In the genomic region with DNA sequence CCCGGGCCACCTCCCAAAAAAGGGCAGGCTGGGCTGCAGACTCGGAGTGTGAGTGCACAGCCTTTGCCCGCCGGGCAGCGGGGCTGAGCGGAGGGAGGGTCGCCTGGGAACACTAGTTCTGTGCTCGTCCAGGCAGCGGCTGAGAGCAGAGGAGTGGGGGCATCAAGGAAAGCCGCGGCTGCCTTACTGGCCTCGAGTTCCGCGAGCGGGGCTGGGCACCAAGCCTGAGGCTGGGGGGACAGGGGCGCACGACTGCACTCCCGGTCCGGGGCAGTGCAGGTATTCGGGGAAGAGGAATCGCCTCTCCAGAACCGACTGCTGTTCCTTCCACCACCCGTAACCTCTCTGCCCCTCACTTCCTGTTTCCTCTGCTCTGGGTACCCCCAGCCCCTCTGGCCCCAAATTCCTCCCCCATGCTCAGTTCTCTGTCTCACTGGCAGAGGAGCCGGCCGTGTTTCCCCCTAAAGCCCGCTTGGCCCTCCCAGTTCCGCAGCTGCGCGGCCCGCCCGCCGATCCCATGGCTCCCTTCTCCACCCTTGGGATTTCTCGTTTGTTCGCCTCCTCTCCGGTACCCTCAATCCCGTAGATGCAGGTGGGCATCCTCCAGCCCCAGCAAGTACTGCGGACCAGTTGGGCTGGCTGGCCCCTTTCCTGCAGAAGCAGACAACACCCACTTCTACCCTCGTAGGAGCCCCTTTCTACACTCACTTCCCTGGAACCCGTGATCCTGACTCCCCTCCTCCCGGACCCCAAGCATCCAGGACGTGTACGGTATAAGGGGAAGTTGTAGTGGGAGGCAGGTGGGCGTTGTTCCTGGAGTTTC, we compare ENCODE assay signal across 8 cellular contexts. TPM values are rescaled to one million over a fixed set of nuclear protein-coding genes. Genes with fewer than 3 reads are reported as not detected.
DNase-seq lines count a peak whose midpoint lies in the region; ATAC-seq lines count a peak whose summit lies in the region.

No MANE protein-coding gene starts in this region.

- peak overlapping the region; percentile 54 for H3K9ac ChIP-seq in ES-I3 (ENCODE audit: low read depth, low read length)

- peaks cover 19% of the 10 kb centered on the region for H3K4me1 ChIP-seq in ES-I3 (ENCODE audit: insufficient read depth, low read length)
- peaks cover 30% of the 10 kb centered on the region for H3K4me1 ChIP-seq in ectodermal cell (ENCODE audit: control insufficient read depth, insufficient read depth, low read length)
- H3K4me1 ChIP-seq in mesodermal cell (ENCODE audit: control insufficient read depth, insufficient read depth, low read length, poor library complexity, severe bottlenecking) = peaks cover 15% of the 10 kb centered on the region
- no peaks in the 10 kb centered on the region for H3K4me1 ChIP-seq in aorta (ENCODE audit: control insufficient read depth in 1 of 2, insufficient read depth in 2 of 2, low read length in 2 of 2)

- intact Hi-C loops in aorta (cut with DNase I) = loop anchor here in 1 of 2 donors (2.0 kb wide), 1 partner anchor 35 kb away; no protein-coding TSS in a partner anchor

- H3K36me3 ChIP-seq in ES-I3 (ENCODE audit: insufficient read depth, low read length) (no peaks in the 10 kb centered on the region), ectodermal cell (ENCODE audit: control insufficient read depth, insufficient read depth, low read length) (peaks cover 23% of the 10 kb centered on the region), mesodermal cell (ENCODE audit: control insufficient read depth, insufficient read depth, low read length) (peaks cover 28% of the 10 kb centered on the region), aorta (ENCODE audit: control insufficient read depth in 1 of 2, insufficient read depth in 2 of 2, low read length in 1 of 2) (no peaks in the 10 kb centered on the region)

- ATAC-seq in aorta (ENCODE audit: low FRiP score) = peak; percentile 31
- no peak for ATAC-seq in GM19395 (IDR thresholded peaks at IDR 0.05; ENCODE audit: unreplicated experiment)

- 1% methylated on average over 42 to 43 of the region's 43 CpGs for WGBS in ectodermal cell, 2 experiments
- 0% methylated on average over 14 to 37 of the region's 43 CpGs for WGBS in mesodermal cell (ENCODE audit: insufficient coverage in 2 of 2), 2 experiments
- 0 to 1% methylated on average over 32 to 43 of the region's 43 CpGs for WGBS in aorta, 2 donors

- H3K27ac ChIP-seq in ectodermal cell (ENCODE audit: insufficient read depth, low read depth, low read length, poor library complexity, severe bottlenecking) (no peak overlapping the region), mesodermal cell (ENCODE audit: low read depth, low read length, severe bottlenecking) (no peak overlapping the region), aorta (ENCODE audit: low read depth in 1 of 2, low read length in 2 of 2) (no peak overlapping the region)

- H3K4me3 ChIP-seq in ectodermal cell (ENCODE audit: insufficient read depth, low read depth, low read length) (peak overlapping the region; percentile 41), mesodermal cell (ENCODE audit: extremely low read depth, insufficient read depth, low read length, poor library complexity, severe bottlenecking) (peak overlapping the region; percentile 42), aorta (ENCODE audit: low read length in 2 of 2) (peak overlapping the region; percentile 18 to 54)

- H3K9me3 ChIP-seq in ES-I3 (ENCODE audit: control insufficient read depth, insufficient read depth, low read length) = no peaks in the 10 kb centered on the region
- H3K9me3 ChIP-seq in ectodermal cell (ENCODE audit: control insufficient read depth, low read length) = no peaks in the 10 kb centered on the region
- no peaks in the 10 kb centered on the region for H3K9me3 ChIP-seq in mesodermal cell (ENCODE audit: control insufficient read depth, low read length)
- H3K9me3 ChIP-seq in aorta (ENCODE audit: control insufficient read depth, low read length) = no peaks in the 10 kb centered on the region

- H3K27me3 ChIP-seq in ectodermal cell (ENCODE audit: control insufficient read depth, insufficient read depth, low read length, poor library complexity, severe bottlenecking) (peaks cover 52% of the 10 kb centered on the region), aorta (ENCODE audit: control insufficient read depth in 1 of 2, insufficient read depth in 2 of 2, low read length in 1 of 2) (no peaks in the 10 kb centered on the region)

- DNase-seq in NCI-H2171 treated with DMSO at 0.1 percent for 48 hours (lab: John Stamatoyannopoulos, UW) = peak; percentile 48
- peak in 1 of 2 donors; percentile 86 for DNase-seq in aorta
- DNase-seq in activated CD4-positive, CD25-positive, alpha-beta regulatory T cell (lab: John Stamatoyannopoulos, UW) = no peak
- DNase-seq in HuH-7 (ENCODE audit: low spot score) = no peak

RNA-seq across cellular contexts. Expression of a gene that starts 5.1 kb away (rescaled TPM):
- 61.0 TPM for polyA plus RNA-seq in ectodermal cell (2013, experiment 1 of 4)
- 72.1 TPM for polyA plus RNA-seq in ectodermal cell (2013, experiment 2 of 4)
- polyA plus RNA-seq in ectodermal cell (2013, experiment 3 of 4) = 62.1 TPM
- 67.9 TPM for polyA plus RNA-seq in ectodermal cell (2013, experiment 4 of 4)
- polyA plus RNA-seq in mesodermal cell (2013, experiment 1 of 2) = 30.4 TPM
- polyA plus RNA-seq in mesodermal cell (2013, experiment 2 of 2) = 27.6 TPM
- total RNA-seq in aorta = 10 to 100 TPM; 34.1 to 38.1 TPM
- polyA plus RNA-seq in aorta = 10 to 100 TPM; 26.4 to 64.0 TPM

RNA-seq across cellular contexts. Expression of a gene that starts 8.9 kb away (rescaled TPM):
- polyA plus RNA-seq in ectodermal cell (2013, experiment 1 of 4) = 4.6 TPM
- polyA plus RNA-seq in ectodermal cell (2013, experiment 2 of 4) = 4.7 TPM
- 9.1 TPM for polyA plus RNA-seq in ectodermal cell (2013, experiment 3 of 4)
- polyA plus RNA-seq in ectodermal cell (2013, experiment 4 of 4) = 8.1 TPM
- polyA plus RNA-seq in mesodermal cell (2013, experiment 1 of 2) = 4.5 TPM
- 3.3 TPM for polyA plus RNA-seq in mesodermal cell (2013, experiment 2 of 2)
- 1 to 10 TPM; 2.7 to 4.4 TPM for total RNA-seq in aorta
- 1 to 10 TPM; 4.4 to 8.8 TPM for polyA plus RNA-seq in aorta

RNA-seq across cellular contexts. Expression of a gene that starts 12.7 kb away (rescaled TPM):
- polyA plus RNA-seq in ectodermal cell (2013, experiment 1 of 4) = 113 TPM
- polyA plus RNA-seq in ectodermal cell (2013, experiment 2 of 4) = 109 TPM
- 78.4 TPM for polyA plus RNA-seq in ectodermal cell (2013, experiment 3 of 4)
- 90.4 TPM for polyA plus RNA-seq in ectodermal cell (2013, experiment 4 of 4)
- polyA plus RNA-seq in mesodermal cell (2013, experiment 1 of 2) = 136 TPM
- 121 TPM for polyA plus RNA-seq in mesodermal cell (2013, experiment 2 of 2)
- 10 to 100 TPM; 86.9 to 90.3 TPM for total RNA-seq in aorta
- polyA plus RNA-seq in aorta = 100 to 1,000 TPM in 1 of 2 donors, 10 to 100 TPM in 1; 59.7 to 102 TPM

RNA-seq across cellular contexts. Expression of a gene that starts 12.9 kb away (rescaled TPM):
- polyA plus RNA-seq in ectodermal cell (2013, experiment 1 of 4) = 38.5 TPM
- 34.7 TPM for polyA plus RNA-seq in ectodermal cell (2013, experiment 2 of 4)
- 33.5 TPM for polyA plus RNA-seq in ectodermal cell (2013, experiment 3 of 4)
- polyA plus RNA-seq in ectodermal cell (2013, experiment 4 of 4) = 37.0 TPM
- 39.3 TPM for polyA plus RNA-seq in mesodermal cell (2013, experiment 1 of 2)
- 31.0 TPM for polyA plus RNA-seq in mesodermal cell (2013, experiment 2 of 2)
- 10 to 100 TPM; 51.6 to 55.4 TPM for total RNA-seq in aorta
- 100 to 1,000 TPM in 1 of 2 donors, 10 to 100 TPM in 1; 14.1 to 120 TPM for polyA plus RNA-seq in aorta

RNA-seq across cellular contexts. Expression of a gene that starts 21.1 kb away (rescaled TPM):
- polyA plus RNA-seq in ectodermal cell (2013, experiment 1 of 4) = 6.1 TPM
- 7.4 TPM for polyA plus RNA-seq in ectodermal cell (2013, experiment 2 of 4)
- 5.2 TPM for polyA plus RNA-seq in ectodermal cell (2013, experiment 3 of 4)
- polyA plus RNA-seq in ectodermal cell (2013, experiment 4 of 4) = 8.3 TPM
- polyA plus RNA-seq in mesodermal cell (2013, experiment 1 of 2) = 20.3 TPM
- polyA plus RNA-seq in mesodermal cell (2013, experiment 2 of 2) = 16.4 TPM
- 1 to 10 TPM; 1.6 to 1.7 TPM for total RNA-seq in aorta
- 1 to 10 TPM in 1 of 2 donors, under 1 TPM in 1; 0.13 to 3.6 TPM for polyA plus RNA-seq in aorta
